ENCODE assay signal across 2 cellular contexts in genomic region chr2:191257934-191258333, GRCh38.
TF ChIP-seq lines count a peak whose summit lies in the region.

No MANE protein-coding gene starts in this region.

TF ChIP-seq in HepG2, 621 proteins besides CTCF, POLR2A, EP300 and RAD21:
- no peak for TF ChIP-seq ZNF7 (CRISPR knock-in tag; IDR thresholded peaks at IDR 0.05)
- TF ChIP-seq ZEB1 (IDR thresholded peaks at IDR 0.05; ENCODE audit: insufficient replicate concordance, low read depth), result no peak
- peak; percentile 75 for TF ChIP-seq CEBPB (IDR thresholded peaks at IDR 0.05; ENCODE audit: borderline replicate concordance, low read depth, low read length)
- TF ChIP-seq ZNF432 (CRISPR knock-in tag; IDR thresholded peaks at IDR 0.05; ENCODE audit: borderline replicate concordance), result no peak
- no peak for TF ChIP-seq JUN (CRISPR knock-in tag; IDR thresholded peaks at IDR 0.05)
- TF ChIP-seq SNAI1 (CRISPR knock-in tag; IDR thresholded peaks at IDR 0.05; ENCODE audit: borderline replicate concordance), result no peak

TF ChIP-seq in IMR-90, 13 proteins besides CTCF, POLR2A, EP300 and RAD21:
- TF ChIP-seq CEBPB (IDR thresholded peaks at IDR 0.05; ENCODE audit: low read depth, low read length) (peak; percentile 68), RFX5 (IDR thresholded peaks at IDR 0.05; ENCODE audit: low read depth, low read length) (no peak), ELK1 (IDR thresholded peaks at IDR 0.05; ENCODE audit: borderline replicate concordance, low read depth, low read length) (no peak)
TF ChIP-seq in IMR-90: peak in this region for 1.
